8 cellular contexts compared by ENCODE assay signal in the genomic region with DNA sequence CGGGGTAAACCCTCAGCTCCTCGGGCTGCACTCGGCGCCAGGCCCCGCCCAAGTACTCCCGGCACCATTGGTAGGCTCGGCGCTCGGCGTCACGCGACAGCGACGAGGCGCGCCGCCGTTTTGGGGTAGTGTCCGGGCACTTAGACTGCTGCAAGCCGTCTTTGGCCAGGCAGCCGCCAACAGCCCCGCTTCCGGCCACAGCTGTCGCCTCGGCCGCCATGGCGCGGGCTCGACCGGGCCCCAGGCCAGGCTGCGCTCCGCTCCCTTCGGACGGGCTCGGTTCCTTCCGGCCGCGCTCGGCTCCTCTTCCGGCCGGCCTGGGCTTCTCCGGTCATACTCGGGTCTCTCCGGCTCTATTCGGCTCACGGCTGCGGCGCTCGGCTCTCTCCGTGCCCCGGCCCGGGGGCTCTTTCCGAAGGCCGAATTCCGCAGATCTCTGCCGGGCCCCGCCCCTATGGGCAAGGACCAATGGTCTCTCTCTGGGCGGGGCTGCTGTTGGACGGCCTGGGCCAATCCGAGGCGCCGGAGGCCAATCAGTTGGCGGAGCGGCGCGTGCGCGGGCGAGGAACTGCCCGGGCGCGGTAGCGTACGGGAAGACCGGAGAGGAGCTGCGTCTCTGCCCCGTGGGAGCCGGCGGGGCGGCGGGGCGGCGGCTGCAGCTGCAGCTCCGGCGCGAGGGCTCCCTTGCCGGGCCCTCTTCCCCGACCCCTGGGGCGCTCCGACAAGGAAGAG. TPM values are rescaled to one million over a fixed set of nuclear protein-coding genes. Genes with fewer than 3 reads are reported as not detected.
DNase-seq lines count a peak whose midpoint lies in the region; ATAC-seq and TF ChIP-seq lines count a peak whose summit lies in the region.

A gene with protein sequence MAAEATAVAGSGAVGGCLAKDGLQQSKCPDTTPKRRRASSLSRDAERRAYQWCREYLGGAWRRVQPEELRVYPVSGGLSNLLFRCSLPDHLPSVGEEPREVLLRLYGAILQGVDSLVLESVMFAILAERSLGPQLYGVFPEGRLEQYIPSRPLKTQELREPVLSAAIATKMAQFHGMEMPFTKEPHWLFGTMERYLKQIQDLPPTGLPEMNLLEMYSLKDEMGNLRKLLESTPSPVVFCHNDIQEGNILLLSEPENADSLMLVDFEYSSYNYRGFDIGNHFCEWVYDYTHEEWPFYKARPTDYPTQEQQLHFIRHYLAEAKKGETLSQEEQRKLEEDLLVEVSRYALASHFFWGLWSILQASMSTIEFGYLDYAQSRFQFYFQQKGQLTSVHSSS (minus strand): TSS at position 288 of the 732 bp plus-strand sequence. CDS start 68 bp downstream, at position 220.

- peak within 1 kb of the TSS; percentile 69 for H3K27ac ChIP-seq in RWPE2 (ENCODE audit: poor library complexity, severe bottlenecking)
- peak within 1 kb of the TSS; percentile 95 for H3K27ac ChIP-seq in fibroblast of lung (ENCODE audit: insufficient read depth, low read length)
- peak within 1 kb of the TSS; percentile 99 for H3K27ac ChIP-seq in naive thymus-derived CD4-positive, alpha-beta T cell (ENCODE audit: low read depth, low read length)

- H4K20me1 ChIP-seq in fibroblast of lung (ENCODE audit: control insufficient read depth, extremely low read depth, insufficient read depth, low read length) = no peaks in the 10 kb centered on the region

- DNase-seq in EH (ENCODE audit: low read depth) = peak; percentile 98
- DNase-seq in H4 (ENCODE audit: low spot score) = peak; percentile 94
- DNase-seq in LoVo (ENCODE audit: low spot score) = peak; percentile 98
- DNase-seq in RWPE2 (ENCODE audit: low spot score) = peak; percentile 99
- peak; percentile 99 for DNase-seq in activated T-helper 2 cell treated with anti-CD3 and anti-CD28 coated beads, Interferon-gamma antibody, Interleukin-2, Interleukin-4, amounts not matched to agents 10 μg/mL and 5 μg/mL and 100 μg/mL, durations not matched to agents 14 hours and 24 hours and 36 hours (ENCODE audit: low spot score)
- DNase-seq in fibroblast of lung (ENCODE audit: low read depth in 2 of 2) = peak; percentile 95 to 96
- DNase-seq in naive thymus-derived CD4-positive, alpha-beta T cell = peak; percentile 95 to 99 (median 99)
- DNase-seq in stimulated activated naive B cell treated with anti-CD40 and anti-IgM and Interleukin-4, amounts not matched to agents 10 μg/mL and 1 μg/mL and 100 μg/mL, for 72 hours = peak; percentile 99

- H3K27me3 ChIP-seq in RWPE2 (ENCODE audit: insufficient read depth, poor library complexity, severe bottlenecking) (no peaks in the 10 kb centered on the region), fibroblast of lung (ENCODE audit: control insufficient read depth, insufficient read depth, low read length) (no peaks in the 10 kb centered on the region)
- no peaks in the 10 kb centered on the region for H3K27me3 ChIP-seq in naive thymus-derived CD4-positive, alpha-beta T cell (ENCODE audit: control insufficient read depth in 2 of 2, insufficient read depth in 2 of 2, low read length in 2 of 2)

- intact Hi-C loops in activated T-helper 2 cell treated with anti-CD3 and anti-CD28 coated beads, Interferon-gamma antibody, Interleukin-2, Interleukin-4, amounts not matched to agents 10 μg/mL and 5 μg/mL and 100 μg/mL, durations not matched to agents 14 hours and 24 hours and 36 hours (cut with micrococcal nuclease) = loop anchor here (1.0 to 5.0 kb wide), 5 partner anchors 20 to 74 kb away; a partner anchor contains a TSS
- intact Hi-C loops in naive thymus-derived CD4-positive, alpha-beta T cell (cut with micrococcal nuclease) = loop anchor here (1.0 to 10.0 kb wide), 16 partner anchors 18 to 382 kb away; a partner anchor contains a TSS

- ATAC-seq in RWPE2 (ENCODE audit: low read depth) = peak; percentile 94
- ATAC-seq in naive thymus-derived CD4-positive, alpha-beta T cell = peak; percentile 97
- ATAC-seq in stimulated activated naive B cell treated with anti-CD40 and anti-IgM and Interleukin-4, amounts not matched to agents 10 μg/mL and 1 μg/mL and 100 μg/mL, for 72 hours (replicated peaks) = peak; percentile 94 to 95

- peak within 1 kb of the TSS; percentile 95 for H3K27ac Mint-ChIP-seq in activated T-helper 2 cell treated with anti-CD3 and anti-CD28 coated beads, Interferon-gamma antibody, Interleukin-2, Interleukin-4, amounts not matched to agents 10 μg/mL and 5 μg/mL and 100 μg/mL, durations not matched to agents 14 hours and 24 hours and 36 hours
- peak within 1 kb of the TSS; percentile 84 to 96 (median 96) for H3K27ac Mint-ChIP-seq in naive thymus-derived CD4-positive, alpha-beta T cell
- H3K27ac Mint-ChIP-seq in stimulated activated naive B cell treated with anti-CD40 and anti-IgM and Interleukin-4, amounts not matched to agents 10 μg/mL and 1 μg/mL and 100 μg/mL, for 72 hours = peak within 1 kb of the TSS; percentile 98

- CTCF ChIA-PET in naive thymus-derived CD4-positive, alpha-beta T cell (lab: Charles Lee) = interaction anchor here (2.2 kb wide), 1 partner anchor 38 kb away, joined by 8 read pairs; no protein-coding TSS in a partner anchor

- TF ChIP-seq CTCF in RWPE2 (IDR thresholded peaks at IDR 0.05; ENCODE audit: poor library complexity, severe bottlenecking) = no peak
- no peak for TF ChIP-seq CTCF in fibroblast of lung (conservative IDR thresholded peaks at IDR 0.05 in 1 of 2, IDR thresholded peaks at IDR 0.05 in 1 of 2; ENCODE audit: low read depth in 1 of 2, low read length in 2 of 2)

- H3K4me3 ChIP-seq in RWPE2 (ENCODE audit: severe bottlenecking) (peak within 1 kb of the TSS; percentile 79), fibroblast of lung (replicated peaks in 1 of 4; ENCODE audit: control extremely low read depth in 1 of 4, insufficient read depth in 1 of 4, low read depth in 3 of 4, low read length in 4 of 4) (peak within 1 kb of the TSS; percentile 77 to 84 (median 81))
- peak within 1 kb of the TSS; percentile 80 for H3K4me3 ChIP-seq in naive thymus-derived CD4-positive, alpha-beta T cell (ENCODE audit: low read length)

- H3K4me2 ChIP-seq in fibroblast of lung (ENCODE audit: extremely low read depth, insufficient read depth, low read length) = peak within 1 kb of the TSS; percentile 97

- H3K36me3 Mint-ChIP-seq in activated T-helper 2 cell treated with anti-CD3 and anti-CD28 coated beads, Interferon-gamma antibody, Interleukin-2, Interleukin-4, amounts not matched to agents 10 μg/mL and 5 μg/mL and 100 μg/mL, durations not matched to agents 14 hours and 24 hours and 36 hours (ENCODE audit: low read depth) = peaks cover 25% of the 10 kb centered on the region
- peaks cover 0 to 12% (median 4%) of the 10 kb centered on the region in 5 donors for H3K36me3 Mint-ChIP-seq in naive thymus-derived CD4-positive, alpha-beta T cell
- peaks cover 21 to 24% of the 10 kb centered on the region in 2 donors for H3K36me3 Mint-ChIP-seq in stimulated activated naive B cell treated with anti-CD40 and anti-IgM and Interleukin-4, amounts not matched to agents 10 μg/mL and 1 μg/mL and 100 μg/mL, for 72 hours

- H3K9me3 ChIP-seq in RWPE2 (ENCODE audit: severe bottlenecking) (no peaks in the 10 kb centered on the region), fibroblast of lung (ENCODE audit: control insufficient read depth, insufficient read depth, low read depth, low read length) (no peaks in the 10 kb centered on the region)
- no peaks in the 10 kb centered on the region for H3K9me3 ChIP-seq in naive thymus-derived CD4-positive, alpha-beta T cell (ENCODE audit: control insufficient read depth in 2 of 3, low read length in 3 of 3)

- H3K4me1 Mint-ChIP-seq in activated T-helper 2 cell treated with anti-CD3 and anti-CD28 coated beads, Interferon-gamma antibody, Interleukin-2, Interleukin-4, amounts not matched to agents 10 μg/mL and 5 μg/mL and 100 μg/mL, durations not matched to agents 14 hours and 24 hours and 36 hours (ENCODE audit: low read depth) = peaks cover 12% of the 10 kb centered on the region
- peaks cover under 1 to 35% (median 18%) of the 10 kb centered on the region in 7 donors for H3K4me1 Mint-ChIP-seq in naive thymus-derived CD4-positive, alpha-beta T cell
- H3K4me1 Mint-ChIP-seq in stimulated activated naive B cell treated with anti-CD40 and anti-IgM and Interleukin-4, amounts not matched to agents 10 μg/mL and 1 μg/mL and 100 μg/mL, for 72 hours = peaks cover 15 to 32% of the 10 kb centered on the region in 2 donors

- peaks cover 4% of the 10 kb centered on the region for H3K4me1 ChIP-seq in RWPE2 (ENCODE audit: insufficient read depth, poor library complexity, severe bottlenecking)
- H3K4me1 ChIP-seq in fibroblast of lung (ENCODE audit: control insufficient read depth, extremely low read depth, insufficient read depth, low read length) = peaks cover 8% of the 10 kb centered on the region
- H3K4me1 ChIP-seq in naive thymus-derived CD4-positive, alpha-beta T cell (ENCODE audit: control insufficient read depth in 2 of 2, insufficient read depth in 2 of 2, low read length in 2 of 2) = peaks cover 16 to 18% of the 10 kb centered on the region in 2 donors

- H3K4me3 Mint-ChIP-seq in activated T-helper 2 cell treated with anti-CD3 and anti-CD28 coated beads, Interferon-gamma antibody, Interleukin-2, Interleukin-4, amounts not matched to agents 10 μg/mL and 5 μg/mL and 100 μg/mL, durations not matched to agents 14 hours and 24 hours and 36 hours (ENCODE audit: low read depth) = peak within 1 kb of the TSS; percentile 94
- peak within 1 kb of the TSS; percentile 84 to 97 (median 92) for H3K4me3 Mint-ChIP-seq in naive thymus-derived CD4-positive, alpha-beta T cell
- peak within 1 kb of the TSS; percentile 89 for H3K4me3 Mint-ChIP-seq in stimulated activated naive B cell treated with anti-CD40 and anti-IgM and Interleukin-4, amounts not matched to agents 10 μg/mL and 1 μg/mL and 100 μg/mL, for 72 hours

- H3K79me2 ChIP-seq in fibroblast of lung (ENCODE audit: control insufficient read depth, insufficient read depth, low read length) = peaks cover 2% of the 10 kb centered on the region

- H3K9me3 Mint-ChIP-seq in activated T-helper 2 cell treated with anti-CD3 and anti-CD28 coated beads, Interferon-gamma antibody, Interleukin-2, Interleukin-4, amounts not matched to agents 10 μg/mL and 5 μg/mL and 100 μg/mL, durations not matched to agents 14 hours and 24 hours and 36 hours = no peaks in the 10 kb centered on the region
- H3K9me3 Mint-ChIP-seq in naive thymus-derived CD4-positive, alpha-beta T cell = no peaks in the 10 kb centered on the region
- no peaks in the 10 kb centered on the region for H3K9me3 Mint-ChIP-seq in stimulated activated naive B cell treated with anti-CD40 and anti-IgM and Interleukin-4, amounts not matched to agents 10 μg/mL and 1 μg/mL and 100 μg/mL, for 72 hours

- peaks cover 27% of the 10 kb centered on the region for H3K36me3 ChIP-seq in RWPE2 (ENCODE audit: low read depth)
- H3K36me3 ChIP-seq in fibroblast of lung (ENCODE audit: control insufficient read depth, insufficient read depth, low read length) = no peaks in the 10 kb centered on the region
- H3K36me3 ChIP-seq in naive thymus-derived CD4-positive, alpha-beta T cell (ENCODE audit: control insufficient read depth in 2 of 3, insufficient read depth in 3 of 3, low read length in 3 of 3) = peaks cover 0 to 25% (median 0%) of the 10 kb centered on the region in 3 experiments

- peak within 1 kb of the TSS; percentile 97 for H3K9ac ChIP-seq in fibroblast of lung (ENCODE audit: insufficient read depth, low read length)

- H2AFZ ChIP-seq in fibroblast of lung (ENCODE audit: low read length) = peak within 1 kb of the TSS; percentile 83

- no peaks in the 10 kb centered on the region for H3K27me3 Mint-ChIP-seq in activated T-helper 2 cell treated with anti-CD3 and anti-CD28 coated beads, Interferon-gamma antibody, Interleukin-2, Interleukin-4, amounts not matched to agents 10 μg/mL and 5 μg/mL and 100 μg/mL, durations not matched to agents 14 hours and 24 hours and 36 hours (ENCODE audit: low read depth)
- H3K27me3 Mint-ChIP-seq in naive thymus-derived CD4-positive, alpha-beta T cell = no peaks in the 10 kb centered on the region
- H3K27me3 Mint-ChIP-seq in stimulated activated naive B cell treated with anti-CD40 and anti-IgM and Interleukin-4, amounts not matched to agents 10 μg/mL and 1 μg/mL and 100 μg/mL, for 72 hours = no peaks in the 10 kb centered on the region

- POLR2A ChIA-PET in naive thymus-derived CD4-positive, alpha-beta T cell (lab: Charles Lee) = interaction anchor here (1.0 to 3.7 kb wide), 17 partner anchors 13 to 391 kb away, joined by 3 to 33 read pairs (median 4); a partner anchor contains a TSS

RNA-seq across cellular contexts. Expression of the gene that starts here (rescaled TPM):
- total RNA-seq in H4 (2014; rRNA removed; shearing (Covaris generic)) = 9.4 and 12.1 TPM in 2 replicates
- 86.1 and 90.9 TPM in 2 replicates for total RNA-seq in activated T-helper 2 cell treated with anti-CD3 and anti-CD28 coated beads, Interferon-gamma antibody, Interleukin-2, Interleukin-4, amounts not matched to agents 10 μg/mL and 5 μg/mL and 100 μg/mL, durations not matched to agents 14 hours and 24 hours and 36 hours
- 15.2 and 22.8 TPM in 2 replicates for total RNA-seq in fibroblast of lung
- polyA plus RNA-seq in fibroblast of lung = 18.2 and 21.9 TPM in 2 replicates
- polyA plus RNA-seq in fibroblast of lung (2012) = 17.9 and 22.5 TPM in 2 replicates
- polyA minus RNA-seq in fibroblast of lung (ENCODE audit: low replicate concordance) = 18.2 and 23.8 TPM in 2 replicates
- 100 to 1,000 TPM; 121 to 214 (median 191) TPM for total RNA-seq in naive thymus-derived CD4-positive, alpha-beta T cell
- polyA plus RNA-seq in naive thymus-derived CD4-positive, alpha-beta T cell = 10 to 100 TPM; 24.2 to 29.4 TPM

Comparison
In these comparisons a context has a peak if more than half of its experiments do, and no peak if none do; other contexts are left out.
1. Peak in every context shown above with its lines: DNase-seq, ATAC-seq, H3K4me3 ChIP-seq and H3K27ac ChIP-seq.